15 cellular contexts compared by ENCODE assay signal in genomic region chr9:37255944-37256862, GRCh38.
DNase-seq lines count a peak whose midpoint lies in the region; ATAC-seq, FAIRE-seq and TF ChIP-seq lines count a peak whose summit lies in the region.
"Had no signal": no experiment of that assay in that cellular context is flagged by ENCODE, and none has a peak within 500 bp of the region (broad histone marks: within the 10 kb centered on the region; RNA-seq: fewer than 3 reads in every experiment).

No MANE protein-coding gene starts in this region.

- 39% methylated on average over 4 of the region's 4 CpGs for WGBS in body of pancreas, 2 donors

- H3K9me3 Mint-ChIP-seq in stimulated activated naive B cell treated with anti-CD40 and anti-IgM and Interleukin-4, amounts not matched to agents 10 μg/mL and 1 μg/mL and 100 μg/mL, for 72 hours, result peaks cover 4 to 8% of the 10 kb centered on the region in 2 donors
- H3K9me3 Mint-ChIP-seq in Caco-2 (ENCODE audit: unreplicated experiment), result no peaks in the 10 kb centered on the region
- H3K9me3 Mint-ChIP-seq: CD8-positive, alpha-beta T cell had no signal

- H3K4me3 ChIP-seq in LNCaP clone FGC (ENCODE audit: low read depth, low read length) (no peak overlapping the region), body of pancreas (no peak overlapping the region), Caco-2 (ENCODE audit: low read depth, low read length) (no peak overlapping the region)

- TF ChIP-seq CTCF in LNCaP clone FGC (IDR thresholded peaks at IDR 0.05; ENCODE audit: control insufficient read depth, extremely low read depth, insufficient read depth) (no peak), body of pancreas (IDR thresholded peaks at IDR 0.05) (no peak), foreskin keratinocyte (conservative IDR thresholded peaks at IDR 0.05) (no peak), Caco-2 (IDR thresholded peaks at IDR 0.05; ENCODE audit: insufficient read depth in 1 of 2, low read depth in 1 of 2, low read length in 1 of 2, severe bottlenecking in 1 of 2, unreplicated experiment in 1 of 2) (no peak)

- no peak for DNase-seq in GM18507 (ENCODE audit: extremely low spot score, insufficient read length, low read depth)
- DNase-seq in LNCaP clone FGC (ENCODE audit: low read depth), result peak; percentile 10
- no peak for DNase-seq in body of pancreas
- DNase-seq in stimulated activated naive B cell treated with anti-CD40 and anti-IgM and Interleukin-4, amounts not matched to agents 10 μg/mL and 1 μg/mL and 100 μg/mL, for 72 hours, result no peak
- no peak for DNase-seq in NCI-H69 (lab: John Stamatoyannopoulos, UW)
- DNase-seq in foreskin keratinocyte, result no peak
- DNase-seq in Caco-2, result no peak
- DNase-seq: CD8-positive, alpha-beta T cell; NCI-H1048; NCI-H1694; NCI-H345; NCI-H526 treated with DMSO at 0.1 percent for 48 hours had no signal

- H3K9me3 ChIP-seq in body of pancreas, result no peaks in the 10 kb centered on the region
- H3K9me3 ChIP-seq in Caco-2, result no peaks in the 10 kb centered on the region

- no peaks in the 10 kb centered on the region for H3K36me3 ChIP-seq in body of pancreas (replicated peaks in 1 of 2; ENCODE audit: insufficient read depth in 1 of 2, low read depth in 2 of 2)
- no peaks in the 10 kb centered on the region for H3K36me3 ChIP-seq in Caco-2 (ENCODE audit: control insufficient read depth, insufficient read depth, low read length)

- POLR2A ChIA-PET in Caco-2 (lab: Charles Lee), result no interaction called here

- H3K27ac Mint-ChIP-seq in stimulated activated naive B cell treated with anti-CD40 and anti-IgM and Interleukin-4, amounts not matched to agents 10 μg/mL and 1 μg/mL and 100 μg/mL, for 72 hours, result peak overlapping the region; percentile 76
- H3K27ac Mint-ChIP-seq in Caco-2 (ENCODE audit: unreplicated experiment), result no peak overlapping the region
- H3K27ac Mint-ChIP-seq: CD8-positive, alpha-beta T cell had no signal

- FAIRE-seq in GM18507 (lab: Jason Lieb, UNC), result peak; percentile 67

- H3K4me1 ChIP-seq in body of pancreas, result peaks cover 12% of the 10 kb centered on the region
- no peaks in the 10 kb centered on the region for H3K4me1 ChIP-seq in foreskin keratinocyte
- no peaks in the 10 kb centered on the region for H3K4me1 ChIP-seq in Caco-2

- no peaks in the 10 kb centered on the region for H3K27me3 Mint-ChIP-seq in stimulated activated naive B cell treated with anti-CD40 and anti-IgM and Interleukin-4, amounts not matched to agents 10 μg/mL and 1 μg/mL and 100 μg/mL, for 72 hours
- H3K27me3 Mint-ChIP-seq in Caco-2 (ENCODE audit: insufficient read depth, unreplicated experiment), result no peaks in the 10 kb centered on the region

- BruUV-seq in Caco-2 (replicated peaks; lab: Mats Ljungman, UMichigan), result no TSS peak

- H3K27ac ChIP-seq in body of pancreas, result no peak overlapping the region
- H3K27ac ChIP-seq in foreskin keratinocyte, result no peak overlapping the region

- TF ChIP-seq POLR2A in body of pancreas (IDR thresholded peaks at IDR 0.05), result no peak

- peak overlapping the region in 1 of 2 donors; percentile 17 for H3K4me3 Mint-ChIP-seq in stimulated activated naive B cell treated with anti-CD40 and anti-IgM and Interleukin-4, amounts not matched to agents 10 μg/mL and 1 μg/mL and 100 μg/mL, for 72 hours
- no peak overlapping the region for H3K4me3 Mint-ChIP-seq in Caco-2 (ENCODE audit: unreplicated experiment)
- H3K4me3 Mint-ChIP-seq: CD8-positive, alpha-beta T cell had no signal

- CTCF ChIA-PET in Caco-2 (lab: Charles Lee), result no interaction called here

- H3K4me1 Mint-ChIP-seq in stimulated activated naive B cell treated with anti-CD40 and anti-IgM and Interleukin-4, amounts not matched to agents 10 μg/mL and 1 μg/mL and 100 μg/mL, for 72 hours, result peaks cover 30 to 64% of the 10 kb centered on the region in 2 donors
- no peaks in the 10 kb centered on the region for H3K4me1 Mint-ChIP-seq in Caco-2 (ENCODE audit: low read depth, unreplicated experiment)

- peak; percentile 21 for ATAC-seq in body of pancreas
- ATAC-seq in stimulated activated naive B cell treated with anti-CD40 and anti-IgM and Interleukin-4, amounts not matched to agents 10 μg/mL and 1 μg/mL and 100 μg/mL, for 72 hours (replicated peaks), result peak; percentile 55 to 61
- ATAC-seq in foreskin keratinocyte, result no peak
- ATAC-seq: CD8-positive, alpha-beta T cell; HCT116; Right ventricle myocardium inferior; SK-N-SH treated with all-trans-retinoic acid at 6 μM for 48 hours had no signal

- intact Hi-C loops in body of pancreas (cut with DNase I), result no loop called here
- intact Hi-C loops in Caco-2 (cut with micrococcal nuclease; ENCODE audit: unreplicated experiment), result no loop called here

- H3K27me3 ChIP-seq in body of pancreas (no peaks in the 10 kb centered on the region), foreskin keratinocyte (no peaks in the 10 kb centered on the region), Caco-2 (replicated peaks; ENCODE audit: control insufficient read depth, insufficient read depth, low read length) (no peaks in the 10 kb centered on the region)

- H3K36me3 Mint-ChIP-seq in stimulated activated naive B cell treated with anti-CD40 and anti-IgM and Interleukin-4, amounts not matched to agents 10 μg/mL and 1 μg/mL and 100 μg/mL, for 72 hours, result peaks cover 49 to 68% of the 10 kb centered on the region in 2 donors
- H3K36me3 Mint-ChIP-seq in Caco-2 (ENCODE audit: insufficient read depth, unreplicated experiment), result no peaks in the 10 kb centered on the region
